37 cellular contexts compared by ENCODE assay signal in the genomic region with DNA sequence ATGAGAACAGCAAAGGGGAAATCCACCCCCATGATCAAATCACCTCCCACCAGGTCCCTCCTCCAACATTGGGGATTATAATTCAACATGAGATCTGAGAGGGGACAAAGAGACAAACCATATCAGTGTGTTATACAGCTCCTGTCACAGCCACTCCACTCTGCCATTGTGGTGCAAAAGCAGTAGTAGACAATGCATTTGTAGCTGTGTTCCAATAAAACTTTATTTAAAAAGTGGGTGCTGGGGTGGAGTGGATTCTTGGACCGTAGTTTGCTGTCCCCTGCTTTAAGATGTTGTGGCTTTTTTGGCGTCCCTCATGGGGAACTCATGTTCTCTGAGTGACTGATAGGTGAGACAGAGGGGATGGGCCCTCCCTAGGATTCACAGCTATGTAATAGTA.
"Had no signal": no experiment of that assay in that cellular context is flagged by ENCODE, and none has a peak within 500 bp of the region (broad histone marks: within the 10 kb centered on the region; RNA-seq: fewer than 3 reads in every experiment).

No MANE protein-coding gene starts in this region.

- H3K4me1 ChIP-seq: adrenal gland had no signal

- H3K9me3 ChIP-seq: adrenal gland had no signal

- H3K27ac Mint-ChIP-seq: activated B cell treated with CpG ODN at 0.5 μM for 24 hours; activated CD4-positive, alpha-beta memory T cell treated with anti-CD3 and anti-CD28 coated beads for 36 hours; activated CD4-positive, alpha-beta T cell treated with anti-CD3 and anti-CD28 coated beads, Interleukin-2, amount 10 ng/mL, durations not matched to agents 24 days and 14 days; activated CD8-positive, alpha-beta T cell treated with anti-CD3 and anti-CD28 coated beads for 36 hours; activated naive CD4-positive, alpha-beta T cell treated with anti-CD3 and anti-CD28 coated beads for 36 hours; activated naive CD4-positive, alpha-beta T cell treated with anti-CD3 and anti-CD28 coated beads, Interleukin-2, amount 50 U/mL, for 72 hours; activated naive CD8-positive, alpha-beta T cell treated with anti-CD3 and anti-CD28 coated beads for 36 hours; activated T-cell treated with anti-CD3 and anti-CD28 coated beads, Interleukin-2, amount 50 U/mL, for 72 hours; activated T-helper 1 cell treated with anti-CD3 and anti-CD28 coated beads, Interleukin-12 subunit alpha, Interleukin-12 subunit beta, Interleukin-2, Interleukin-4 antibody, amounts not matched to agents 30 ng/mL and 10 ng/mL and 1 ng/mL, durations not matched to agents 14 hours and 24 hours and 36 hours; activated T-helper 17 cell treated with anti-CD3 and anti-CD28 coated beads, Interleukin-2, amount 50 U/mL, for 72 hours; brain; T-helper 1 cell treated with Interleukin-12 subunit alpha and Interleukin-12 subunit beta and Interleukin-4 antibody, amounts not matched to agents 30 μg/mL and 1 μg/mL, for 36 hours; T-helper 2 cell treated with Interferon-gamma antibody and Interleukin-4, amounts not matched to agents 5 μg/mL and 100 μg/mL, for 36 hours had no signal

- H3K4me3 Mint-ChIP-seq: activated B cell treated with CpG ODN at 0.5 μM for 24 hours; activated CD4-positive, alpha-beta memory T cell treated with anti-CD3 and anti-CD28 coated beads for 36 hours; activated CD4-positive, alpha-beta T cell treated with anti-CD3 and anti-CD28 coated beads, Interleukin-2, amount 10 ng/mL, durations not matched to agents 24 days and 14 days; activated CD8-positive, alpha-beta T cell treated with anti-CD3 and anti-CD28 coated beads for 36 hours; activated naive CD4-positive, alpha-beta T cell treated with anti-CD3 and anti-CD28 coated beads for 36 hours; activated naive CD8-positive, alpha-beta T cell treated with anti-CD3 and anti-CD28 coated beads for 36 hours; activated T-cell treated with anti-CD3 and anti-CD28 coated beads, Interleukin-2, amount 50 U/mL, for 4 hours; activated T-cell treated with anti-CD3 and anti-CD28 coated beads, Interleukin-2, amount 50 U/mL, for 72 hours; activated T-helper 1 cell treated with anti-CD3 and anti-CD28 coated beads, Interleukin-12 subunit alpha, Interleukin-12 subunit beta, Interleukin-2, Interleukin-4 antibody, amounts not matched to agents 30 ng/mL and 10 ng/mL and 1 ng/mL, durations not matched to agents 14 hours and 24 hours and 36 hours; activated T-helper 17 cell treated with anti-CD3 and anti-CD28 coated beads, Interleukin-2, amount 50 U/mL, for 72 hours; brain; central memory CD8-positive, alpha-beta T cell; T-helper 1 cell treated with Interleukin-12 subunit alpha and Interleukin-12 subunit beta and Interleukin-4 antibody, amounts not matched to agents 30 μg/mL and 1 μg/mL, for 36 hours; T-helper 2 cell treated with Interferon-gamma antibody and Interleukin-4, amounts not matched to agents 5 μg/mL and 100 μg/mL, for 36 hours had no signal

- DNase-seq: activated B cell treated with CpG ODN at 0.5 μM for 24 hours; activated CD4-positive, alpha-beta memory T cell treated with anti-CD3 and anti-CD28 coated beads for 36 hours; activated CD4-positive, alpha-beta T cell treated with anti-CD3 and anti-CD28 coated beads for 4 hours; activated CD4-positive, alpha-beta T cell treated with anti-CD3 and anti-CD28 coated beads, Interleukin-2, amount 10 ng/mL, durations not matched to agents 24 days and 14 days; activated CD4-positive, alpha-beta T cell treated with anti-CD3 and anti-CD28 coated beads, Interleukin-2, amount 50 U/mL, for 1 hour; activated CD4-positive, alpha-beta T cell treated with anti-CD3 and anti-CD28 coated beads, Interleukin-2, amount 50 U/mL, for 4 hours; activated CD4-positive, CD25-positive, alpha-beta regulatory T cell treated with anti-CD3 and anti-CD28 coated beads, Interleukin-2, amount 50 U/mL, for 72 hours; activated CD8-positive, alpha-beta memory T cell treated with anti-CD3 and anti-CD28 coated beads, Interleukin-2, amount 50 U/mL, for 4 hours; activated CD8-positive, alpha-beta T cell treated with anti-CD3 and anti-CD28 coated beads for 36 hours; activated effector memory CD4-positive, alpha-beta T cell treated with anti-CD3 and anti-CD28 coated beads, Interleukin-2, amount 50 U/mL, for 16 hours; activated gamma-delta T cell treated with Interleukin-2 at 50 U/mL for 16 hours; activated naive CD4-positive, alpha-beta T cell; activated naive CD4-positive, alpha-beta T cell treated with anti-CD3 and anti-CD28 coated beads for 36 hours; activated naive CD4-positive, alpha-beta T cell treated with anti-CD3 and anti-CD28 coated beads, Interleukin-2, amount 50 U/mL, for 16 hours; activated naive CD8-positive, alpha-beta T cell treated with anti-CD3 and anti-CD28 coated beads for 36 hours; activated T-cell treated with anti-CD3 and anti-CD28 coated beads for 4 hours; activated T-cell treated with anti-CD3 and anti-CD28 coated beads, Interleukin-2, amount 50 U/mL, for 1 hour; activated T-cell treated with anti-CD3 and anti-CD28 coated beads, Interleukin-2, amount 50 U/mL, for 4 hours; activated T-cell treated with anti-CD3 and anti-CD28 coated beads, Interleukin-2, amount 50 U/mL, for 72 hours; adrenal gland; amniotic stem cell; aorta; caudate nucleus; cerebellar nuclear complex; T-helper 2 cell; T-helper 9 cell had no signal

- H3K9me3 Mint-ChIP-seq: activated B cell treated with CpG ODN at 0.5 μM for 24 hours; activated CD4-positive, alpha-beta memory T cell treated with anti-CD3 and anti-CD28 coated beads for 36 hours; activated CD4-positive, alpha-beta T cell treated with anti-CD3 and anti-CD28 coated beads, Interleukin-2, amount 10 ng/mL, durations not matched to agents 24 days and 14 days; activated T-helper 1 cell treated with anti-CD3 and anti-CD28 coated beads, Interleukin-12 subunit alpha, Interleukin-12 subunit beta, Interleukin-2, Interleukin-4 antibody, amounts not matched to agents 30 ng/mL and 10 ng/mL and 1 ng/mL, durations not matched to agents 14 hours and 24 hours and 36 hours; activated T-helper 17 cell treated with anti-CD3 and anti-CD28 coated beads, Interleukin-2, amount 50 U/mL, for 72 hours; T-helper 1 cell treated with Interleukin-12 subunit alpha and Interleukin-12 subunit beta and Interleukin-4 antibody, amounts not matched to agents 30 μg/mL and 1 μg/mL, for 36 hours; T-helper 2 cell treated with Interferon-gamma antibody and Interleukin-4, amounts not matched to agents 5 μg/mL and 100 μg/mL, for 36 hours had no signal

- H3K36me3 Mint-ChIP-seq: activated CD4-positive, alpha-beta memory T cell treated with anti-CD3 and anti-CD28 coated beads for 36 hours; activated naive CD4-positive, alpha-beta T cell treated with anti-CD3 and anti-CD28 coated beads, Interleukin-2, amount 50 U/mL, for 72 hours; activated naive CD8-positive, alpha-beta T cell treated with anti-CD3 and anti-CD28 coated beads for 36 hours; brain had no signal

- H3K4me3 ChIP-seq: adrenal gland, cardiac muscle cell had no signal

- ATAC-seq: activated CD8-positive, alpha-beta T cell treated with anti-CD3 and anti-CD28 coated beads for 36 hours; activated naive CD4-positive, alpha-beta T cell treated with anti-CD3 and anti-CD28 coated beads, Interleukin-2, amount 50 U/mL, for 72 hours; activated T-cell treated with anti-CD3 and anti-CD28 coated beads, Interleukin-2, amount 50 U/mL, for 4 hours; activated T-cell treated with anti-CD3 and anti-CD28 coated beads, Interleukin-2, amount 50 U/mL, for 72 hours; activated T-helper 17 cell treated with anti-CD3 and anti-CD28 coated beads, Interleukin-2, amount 50 U/mL, for 72 hours had no signal

- H3K27me3 Mint-ChIP-seq: activated B cell treated with CpG ODN at 0.5 μM for 24 hours; activated CD4-positive, alpha-beta memory T cell treated with anti-CD3 and anti-CD28 coated beads for 36 hours; activated CD4-positive, alpha-beta T cell treated with anti-CD3 and anti-CD28 coated beads, Interleukin-2, amount 10 ng/mL, durations not matched to agents 24 days and 14 days; activated CD8-positive, alpha-beta T cell treated with anti-CD3 and anti-CD28 coated beads for 36 hours; activated naive CD8-positive, alpha-beta T cell treated with anti-CD3 and anti-CD28 coated beads for 36 hours; activated T-helper 17 cell treated with anti-CD3 and anti-CD28 coated beads, Interleukin-2, amount 50 U/mL, for 72 hours; central memory CD8-positive, alpha-beta T cell had no signal

- H3K4me1 Mint-ChIP-seq: activated B cell treated with CpG ODN at 0.5 μM for 24 hours; activated CD4-positive, alpha-beta T cell treated with anti-CD3 and anti-CD28 coated beads, Interleukin-2, amount 10 ng/mL, durations not matched to agents 24 days and 14 days; activated naive CD8-positive, alpha-beta T cell treated with anti-CD3 and anti-CD28 coated beads for 36 hours; activated T-helper 17 cell treated with anti-CD3 and anti-CD28 coated beads, Interleukin-2, amount 50 U/mL, for 72 hours; central memory CD8-positive, alpha-beta T cell had no signal

- H3K27me3 ChIP-seq: adrenal gland, cardiac muscle cell had no signal

- FAIRE-seq: bronchial epithelial cell, TTC549 had no signal

- H3K36me3 ChIP-seq: adrenal gland, cardiac muscle cell had no signal

- H3K27ac ChIP-seq: adrenal gland, cardiac muscle cell, VCaP had no signal
